Comparison of ENCODE assay signal across 8 cellular contexts in the genomic region with DNA sequence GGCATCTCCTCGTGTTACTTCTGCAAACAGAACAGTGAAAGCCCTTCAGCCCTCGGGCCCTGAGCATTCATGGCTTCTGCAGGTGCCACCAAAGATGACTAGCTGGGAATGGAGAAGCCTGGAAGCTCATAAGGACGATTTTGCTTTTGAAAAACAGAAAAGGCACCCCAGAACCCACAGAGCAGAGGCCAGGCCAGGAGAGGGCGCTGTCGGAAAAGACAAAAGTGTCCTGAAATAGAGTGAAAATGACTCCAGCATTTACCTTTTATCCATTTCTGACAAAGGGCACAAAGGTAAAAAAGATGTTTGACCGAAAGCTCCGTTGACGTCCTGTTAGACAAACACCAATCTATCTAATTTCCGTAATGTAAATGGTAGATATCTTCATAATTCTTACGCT. TPM values are rescaled to one million over a fixed set of nuclear protein-coding genes. Genes with fewer than 3 reads are reported as not detected.
DNase-seq lines count a peak whose midpoint lies in the region; ATAC-seq and TF ChIP-seq lines count a peak whose summit lies in the region.

No MANE protein-coding gene starts in this region.

- no peaks in the 10 kb centered on the region for H3K36me3 Mint-ChIP-seq in activated naive CD4-positive, alpha-beta T cell treated with anti-CD3 and anti-CD28 coated beads, Interleukin-2, amount 50 U/mL, for 72 hours

- DNase-seq in AG08396 (ENCODE audit: low spot score): peak; percentile 41
- DNase-seq in GM20000 (ENCODE audit: low spot score): peak; percentile 55
- DNase-seq in SK-N-DZ (ENCODE audit: low spot score): peak; percentile 30
- peak in 1 of 2 donors; percentile 82 for DNase-seq in activated naive CD4-positive, alpha-beta T cell treated with anti-CD3 and anti-CD28 coated beads, Interleukin-2, amount 50 U/mL, for 72 hours (ENCODE audit: low spot score in 2 of 2)
- DNase-seq in iPS-NIHi7 (ENCODE audit: extremely low spot score): peak; percentile 77
- DNase-seq in stimulated activated CD4-positive, alpha-beta T cell treated with anti-CD3 and anti-CD28 coated beads, Interleukin-1b, Interleukin-23, amount 100 ng/mL, for 24 hours (ENCODE audit: low read depth in 4 of 4, low spot score in 1 of 4): peak; percentile 46 to 53 (median 49)
- DNase-seq in GOT3 (lab: John Stamatoyannopoulos, UW): no peak
- no peak for DNase-seq in SIG-M5 treated with dmso at 0.1 percent for 504 hours (lab: John Stamatoyannopoulos, UW; ENCODE audit: unreplicated experiment)

- no peaks in the 10 kb centered on the region for H3K9me3 Mint-ChIP-seq in activated naive CD4-positive, alpha-beta T cell treated with anti-CD3 and anti-CD28 coated beads, Interleukin-2, amount 50 U/mL, for 72 hours

- H3K27ac Mint-ChIP-seq in activated naive CD4-positive, alpha-beta T cell treated with anti-CD3 and anti-CD28 coated beads, Interleukin-2, amount 50 U/mL, for 72 hours: no peak overlapping the region

- peak; percentile 45 to 62 for ATAC-seq in activated naive CD4-positive, alpha-beta T cell treated with anti-CD3 and anti-CD28 coated beads, Interleukin-2, amount 50 U/mL, for 72 hours

- peak; percentile 51 for TF ChIP-seq CTCF in GM20000 (IDR thresholded peaks at IDR 0.05; ENCODE audit: extremely low read depth, missing control alignments)

RNA-seq across cellular contexts. Expression of a gene that starts 37.6 kb away (rescaled TPM):
- polyA plus RNA-seq in SK-N-DZ (2014; cell fraction: cytosol; rRNA removed): 57.6 and 61.5 TPM in 2 replicates
- 73.6 and 97.5 TPM in 2 replicates for polyA plus RNA-seq in SK-N-DZ (2014; cell fraction: nucleus; rRNA removed)
- total RNA-seq in activated naive CD4-positive, alpha-beta T cell treated with anti-CD3 and anti-CD28 coated beads, Interleukin-2, amount 50 U/mL, for 72 hours: 10 to 100 TPM; 23.6 to 37.8 TPM

Comparison
In these comparisons a context has a peak if more than half of its experiments do, and no peak if none do; other contexts are left out.
1. DNase-seq: peak in AG08396 (single experiment), GM20000 (single experiment), SK-N-DZ (single experiment), iPS-NIHi7 (single experiment) and stimulated activated CD4-positive, alpha-beta T cell treated with anti-CD3 and anti-CD28 coated beads, Interleukin-1b, Interleukin-23, amount 100 ng/mL, for 24 hours (4 of 4); none in GOT3 (single experiment) and SIG-M5 treated with dmso at 0.1 percent for 504 hours (single experiment).